ENCODE assay signal across 1 cellular context in genomic region chr11:66479741-66480115, GRCh38.
TF ChIP-seq lines count a peak whose summit lies in the region.

No MANE protein-coding gene starts in this region.

TF ChIP-seq in endothelial cell of umbilical vein, 7 proteins besides CTCF, POLR2A, EP300 and RAD21:
- TF ChIP-seq MYC (IDR thresholded peaks at IDR 0.05; ENCODE audit: low read depth, low read length) (no peak), JUN (IDR thresholded peaks at IDR 0.05; ENCODE audit: borderline replicate concordance, insufficient read depth, insufficient read length, low read depth) (no peak), EZH2 (IDR thresholded peaks at IDR 0.05; ENCODE audit: borderline replicate concordance, low read depth, low read length, severe bottlenecking) (no peak), GATA2 (IDR thresholded peaks at IDR 0.05; ENCODE audit: insufficient read depth, insufficient read length, low read depth, low read length) (no peak), POLR2AphosphoS5 (IDR thresholded peaks at IDR 0.05; ENCODE audit: insufficient read depth, low read depth, low read length) (no peak), MAX (IDR thresholded peaks at IDR 0.05; ENCODE audit: insufficient read depth, insufficient read length) (no peak), FOS (IDR thresholded peaks at IDR 0.05; ENCODE audit: borderline replicate concordance, insufficient read depth, low read length) (no peak)
